In the genomic region with DNA sequence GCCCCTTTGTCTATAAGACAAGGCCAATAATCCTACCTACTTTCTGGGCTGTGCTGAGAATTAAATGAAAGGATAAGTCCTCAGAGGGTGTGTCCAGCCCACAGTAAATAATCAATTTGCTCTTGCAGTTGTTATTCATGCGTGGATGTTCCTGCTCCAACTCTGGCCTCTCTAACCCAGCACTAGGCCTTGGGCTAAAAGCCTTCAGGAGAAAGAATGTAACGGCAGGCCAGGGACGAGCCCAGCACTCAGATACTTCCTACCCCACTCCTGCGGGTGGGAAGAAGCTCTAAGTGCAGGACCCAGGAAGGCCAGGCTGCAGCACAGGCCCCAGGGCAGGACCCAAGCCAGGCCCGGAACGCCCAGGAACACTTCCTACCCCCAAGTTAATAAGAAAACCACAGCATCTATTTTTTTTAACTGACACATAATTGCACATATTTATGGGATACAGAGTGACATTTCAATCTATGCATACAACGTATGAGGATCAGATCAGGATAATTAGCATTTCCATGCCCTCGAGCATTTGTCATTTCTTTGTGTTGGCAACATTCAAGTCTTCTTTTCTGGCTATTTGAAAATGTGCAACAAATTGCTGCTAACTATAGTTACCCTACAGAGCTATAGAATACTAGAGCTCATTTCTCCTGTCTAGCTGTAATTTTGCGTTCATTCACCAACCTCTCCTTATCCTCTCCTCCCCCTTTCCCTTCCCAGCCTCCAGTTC, we compare ENCODE assay signal across 9 cellular contexts.
DNase-seq lines count a peak whose midpoint lies in the region; ATAC-seq, FAIRE-seq and TF ChIP-seq lines count a peak whose summit lies in the region.
"Had no signal": no experiment of that assay in that cellular context is flagged by ENCODE, and none has a peak within 500 bp of the region (broad histone marks: within the 10 kb centered on the region; RNA-seq: fewer than 3 reads in every experiment).

No MANE protein-coding gene starts in this region.

- ATAC-seq in Right ventricle myocardium superior (ENCODE audit: poor library complexity) = peak; percentile 45
- no peak for ATAC-seq in GM19328 (IDR thresholded peaks at IDR 0.05; ENCODE audit: unreplicated experiment)

- FAIRE-seq in RCC 7860 (lab: Jason Lieb, UNC) = no peak
- FAIRE-seq: pancreas had no signal

- no peaks in the 10 kb centered on the region for H3K27me3 ChIP-seq in sigmoid colon
- H3K27me3 ChIP-seq: pancreas had no signal

- TF ChIP-seq POLR2A in sigmoid colon (IDR thresholded peaks at IDR 0.05) = no peak

- intact Hi-C loops in Right ventricle myocardium superior (cut with DNase I) (no loop called here), sigmoid colon (cut with DNase I) (loop anchor here (2.0 to 5.0 kb wide), 3 partner anchors 89 to 341 kb away; partner anchors contain the start of gene RBPJ)

- H3K9me3 ChIP-seq in sigmoid colon = no peaks in the 10 kb centered on the region
- H3K9me3 ChIP-seq: pancreas had no signal

- no peak for TF ChIP-seq CTCF in VCaP (conservative IDR thresholded peaks at IDR 0.05)
- TF ChIP-seq CTCF in sigmoid colon (IDR thresholded peaks at IDR 0.05) = no peak

- DNase-seq in ELF-1 (ENCODE audit: low read depth, low spot score) (peak; percentile 39), Right ventricle myocardium superior (no peak), sigmoid colon (no peak), RCC 7860 (ENCODE audit: low spot score) (no peak), T-helper 9 cell (no peak), Ammon's horn (ENCODE audit: low spot score) (no peak)
- DNase-seq: pancreas had no signal

- H3K36me3 ChIP-seq in sigmoid colon = no peaks in the 10 kb centered on the region
- H3K36me3 ChIP-seq: pancreas had no signal

- peaks cover 0 to 57% (median 48%) of the 10 kb centered on the region in 4 donors for H3K4me1 ChIP-seq in sigmoid colon

- no peak overlapping the region for H3K4me3 ChIP-seq in sigmoid colon
- H3K4me3 ChIP-seq: pancreas had no signal

- no peak for TF ChIP-seq EP300 in sigmoid colon (IDR thresholded peaks at IDR 0.05)

- WGBS in sigmoid colon, 2 donors = 45 to 70% methylated on average over 9 of the region's 9 CpGs

- H3K27ac ChIP-seq in VCaP (peak overlapping the region; percentile 73), sigmoid colon (peak overlapping the region; percentile 49 to 87 (median 82))
- H3K27ac ChIP-seq: pancreas had no signal
